Comparison of ENCODE assay signal across 16 cellular contexts in the genomic region with DNA sequence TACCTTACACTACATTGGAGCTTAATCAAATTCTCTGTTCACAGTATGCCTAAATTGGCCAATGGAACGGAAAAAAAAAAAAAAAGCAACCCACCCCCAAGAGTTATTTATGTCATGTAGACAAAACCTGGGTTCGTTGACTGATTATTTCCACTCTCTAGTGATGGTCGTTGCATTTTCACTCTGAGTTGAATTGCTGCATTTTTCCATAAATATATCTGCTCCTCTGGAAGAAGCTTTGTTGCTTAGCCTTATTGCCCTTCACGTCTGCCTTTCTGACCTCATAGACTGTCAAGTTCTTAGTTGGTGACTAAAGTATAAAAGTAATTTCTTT.
A peak's percentile ranks its signal among the peaks of the same experiment; 100 is the strongest.
DNase-seq lines count a peak whose midpoint lies in the region; ATAC-seq, FAIRE-seq and TF ChIP-seq lines count a peak whose summit lies in the region.
"Had no signal": no experiment of that assay in that cellular context is flagged by ENCODE, and none has a peak within 500 bp of the region (broad histone marks: within the 10 kb centered on the region; RNA-seq: fewer than 3 reads in every experiment).

No MANE protein-coding gene starts in this region.

- TF ChIP-seq POLR2A in K562 (conservative IDR thresholded peaks at IDR 0.05) (no peak), suprapubic skin (IDR thresholded peaks at IDR 0.05) (no peak)

- no peak overlapping the region for H2BK120ac ChIP-seq in neuronal stem cell (ENCODE audit: low read depth, low read length)

- peak overlapping the region; percentile 83 to 95 for H3K27ac Mint-ChIP-seq in activated naive CD4-positive, alpha-beta T cell treated with anti-CD3 and anti-CD28 coated beads, Interleukin-2, amount 50 U/mL, for 72 hours

- DNase-seq in activated naive CD4-positive, alpha-beta T cell treated with anti-CD3 and anti-CD28 coated beads, Interleukin-2, amount 50 U/mL, for 72 hours (ENCODE audit: low spot score in 2 of 2): no peak
- DNase-seq in activated naive CD4-positive, alpha-beta T cell treated with anti-CD3 and anti-CD28 coated beads, Interleukin-2, amount 50 U/mL, for 16 hours: no peak
- DNase-seq in OCI-LY7 (ENCODE audit: low spot score) (no peak), K562 (ENCODE audit: extremely low read depth in 1 of 4, low spot score in 3 of 4) (no peak), suprapubic skin (ENCODE audit: low spot score in 2 of 2) (no peak), COR-L47 (lab: John Stamatoyannopoulos, UW) (no peak), neuronal stem cell (ENCODE audit: low spot score) (no peak)
- DNase-seq: caudate nucleus, NCI-H1048, NCI-H2171 treated with DMSO at 0.1 percent for 48 hours, SIG-M5 had no signal

- peak overlapping the region; percentile 49 for H3K4me2 ChIP-seq in OCI-LY7 (ENCODE audit: low read length)
- no peak overlapping the region; the same call in 1 of the 2 replicates for H3K4me2 ChIP-seq in K562 (ENCODE audit: insufficient read depth, low read length)
- no peak overlapping the region for H3K4me2 ChIP-seq in neuronal stem cell (ENCODE audit: insufficient read depth, low read length, poor library complexity, severe bottlenecking)

- H3K36me3 ChIP-seq in OCI-LY7 (ENCODE audit: insufficient read depth, low read length) (no peaks in the 10 kb centered on the region), K562 (ENCODE audit: control insufficient read depth, insufficient read depth, low read length) (no peaks in the 10 kb centered on the region), suprapubic skin (no peaks in the 10 kb centered on the region), neuronal stem cell (replicated peaks in 1 of 2; ENCODE audit: control insufficient read depth in 2 of 2, insufficient read depth in 2 of 2, low read length in 2 of 2) (no peaks in the 10 kb centered on the region)
- H3K36me3 ChIP-seq: tibial nerve had no signal

- no peak overlapping the region for H2BK12ac ChIP-seq in neuronal stem cell (ENCODE audit: low read length)

- no peak overlapping the region for H4K91ac ChIP-seq in neuronal stem cell (ENCODE audit: low read depth, low read length, poor library complexity)

- H3K36me3 Mint-ChIP-seq in activated naive CD4-positive, alpha-beta T cell treated with anti-CD3 and anti-CD28 coated beads, Interleukin-2, amount 50 U/mL, for 72 hours: peaks cover 0 to 13% of the 10 kb centered on the region in 2 donors

- H3K4me1 ChIP-seq in OCI-LY7 (ENCODE audit: insufficient read depth, low read length, poor library complexity, severe bottlenecking) (peaks cover 19% of the 10 kb centered on the region), K562 (replicated peaks in 1 of 2; ENCODE audit: control insufficient read depth in 2 of 2, insufficient read depth in 2 of 2, low read length in 2 of 2) (peaks cover 9 to 33% of the 10 kb centered on the region in 2 experiments; a peak in 4 of 5 replicates), suprapubic skin (peaks cover 4% of the 10 kb centered on the region), neuronal stem cell (ENCODE audit: control insufficient read depth in 2 of 2, insufficient read depth in 1 of 2, low read depth in 1 of 2, low read length in 2 of 2) (peaks cover 0 to 8% of the 10 kb centered on the region in 2 donors)

- TF ChIP-seq RAD21 in K562 (CRISPR knock-in tag; conservative IDR thresholded peaks at IDR 0.05 in 1 of 2, IDR thresholded peaks at IDR 0.05 in 1 of 2): no peak

- POLR2A ChIA-PET in OCI-LY7 (lab: Charles Lee): interaction anchor here (0.6 to 1.1 kb wide), 5 partner anchors 9 to 256 kb away, joined by 3 to 6 read pairs (median 3); no protein-coding TSS in a partner anchor
- POLR2A ChIA-PET in K562 (lab: Yijun Ruan, JAX): interaction anchor here (0.6 kb wide), 2 partner anchors 117 to 221 kb away, joined by 3 read pairs; no protein-coding TSS in a partner anchor

- no peak overlapping the region for H2BK5ac ChIP-seq in neuronal stem cell (ENCODE audit: low read length)

- intact Hi-C loops in OCI-LY7 (cut with micrococcal nuclease; ENCODE audit: unreplicated experiment) (no loop called here), K562 (cut with micrococcal nuclease) (no loop called here)

- H2AFZ ChIP-seq in OCI-LY7 (ENCODE audit: low read length) (peak overlapping the region; percentile 84; the same call in 1 of the 2 replicates), K562 (ENCODE audit: low read depth, low read length) (peak overlapping the region; percentile 64), neuronal stem cell (ENCODE audit: low read length) (no peak overlapping the region)

- H2AK5ac ChIP-seq in neuronal stem cell (ENCODE audit: low read depth, low read length): no peak overlapping the region

- H4K8ac ChIP-seq in neuronal stem cell (ENCODE audit: low read depth, low read length): no peak overlapping the region

- BruUV-seq in OCI-LY7 (replicated peaks; lab: Mats Ljungman, UMichigan) (no TSS peak), K562 (replicated peaks; lab: Mats Ljungman, UMichigan) (no TSS peak)

- FAIRE-seq in K562 (lab: Jason Lieb, UNC): no peak
- FAIRE-seq: frontal cortex, GM12878, islet of Langerhans had no signal

- H3K27ac ChIP-seq in OCI-LY7 (ENCODE audit: low read depth, low read length, poor library complexity, severe bottlenecking) (no peak overlapping the region), K562 (ENCODE audit: extremely low read depth, low read depth, low read length) (peak overlapping the region; percentile 8; the same call in 1 of the 3 replicates), suprapubic skin (peak overlapping the region; percentile 17), neuronal stem cell (replicated peaks; ENCODE audit: low read length) (no peak overlapping the region)
- H3K27ac ChIP-seq: tibial nerve had no signal

- H4K20me1 ChIP-seq in OCI-LY7 (ENCODE audit: insufficient read depth, low read length): no peaks in the 10 kb centered on the region
- no peaks in the 10 kb centered on the region for H4K20me1 ChIP-seq in K562 (replicated peaks; ENCODE audit: control insufficient read depth, insufficient read depth, low read length)

- H3K9ac ChIP-seq in K562 (ENCODE audit: insufficient read depth in 1 of 2, low read depth in 2 of 2, low read length in 2 of 2): no peak overlapping the region; a peak in 1 of 4 replicates
- H3K9ac ChIP-seq in neuronal stem cell (ENCODE audit: low read depth, low read length, poor library complexity): no peak overlapping the region

- peak; percentile 62 to 78 for ATAC-seq in activated naive CD4-positive, alpha-beta T cell treated with anti-CD3 and anti-CD28 coated beads, Interleukin-2, amount 50 U/mL, for 72 hours
- ATAC-seq in K562: no peak
- ATAC-seq in GM18858 (IDR thresholded peaks at IDR 0.05; ENCODE audit: unreplicated experiment): no peak
- ATAC-seq: GM12878 had no signal

- TF ChIP-seq EP300 in K562 (IDR thresholded peaks at IDR 0.05; ENCODE audit: low read length) (no peak), suprapubic skin (IDR thresholded peaks at IDR 0.05) (no peak)

- H3K4ac ChIP-seq in neuronal stem cell (ENCODE audit: low read length): no peak overlapping the region

- H3K23ac ChIP-seq in neuronal stem cell (ENCODE audit: low read depth, low read length, poor library complexity): no peak overlapping the region

- H3K27me3 ChIP-seq in K562 (ENCODE audit: control insufficient read depth in 2 of 2, insufficient read depth in 2 of 2, low read length in 2 of 2): no peaks in the 10 kb centered on the region
- H3K27me3 ChIP-seq in suprapubic skin: no peaks in the 10 kb centered on the region
- H3K27me3 ChIP-seq in neuronal stem cell (ENCODE audit: control insufficient read depth in 3 of 3, insufficient read depth in 3 of 3, low read depth in 1 of 3, low read length in 3 of 3): no peaks in the 10 kb centered on the region
- H3K27me3 ChIP-seq: tibial nerve had no signal

- no peak overlapping the region for H2BK15ac ChIP-seq in neuronal stem cell (ENCODE audit: low read length)

- H3K9me3 ChIP-seq in OCI-LY7 (ENCODE audit: low read length) (no peaks in the 10 kb centered on the region), K562 (replicated peaks; ENCODE audit: control insufficient read depth, insufficient read depth, low read depth, low read length) (no peaks in the 10 kb centered on the region), suprapubic skin (no peaks in the 10 kb centered on the region), neuronal stem cell (replicated peaks in 1 of 2; ENCODE audit: control insufficient read depth in 2 of 2, insufficient read depth in 1 of 2, low read depth in 1 of 2, low read length in 2 of 2) (no peaks in the 10 kb centered on the region)
- H3K9me3 ChIP-seq: tibial nerve had no signal

- WGBS in K562 (ENCODE audit: insufficient coverage, low coverage, missing lambda C conversion rate): 56% methylated on average over 4 of the region's 4 CpGs
- WGBS in suprapubic skin: 81% methylated on average over 4 of the region's 4 CpGs
- WGBS in neuronal stem cell (ENCODE audit: extremely low coverage in 2 of 2, insufficient read length in 2 of 2, insufficient replicate concordance in 1 of 2), 2 donors: no CpG with 5 or more reads among the region's 4 CpGs

- H3K9me3 Mint-ChIP-seq in activated naive CD4-positive, alpha-beta T cell treated with anti-CD3 and anti-CD28 coated beads, Interleukin-2, amount 50 U/mL, for 72 hours: peaks cover 0 to 6% of the 10 kb centered on the region in 2 donors

- H3K9me1 ChIP-seq in K562 (ENCODE audit: control insufficient read depth, insufficient read depth, low read length): no peaks in the 10 kb centered on the region

- H3K9me2 ChIP-seq in OCI-LY7 (ENCODE audit: insufficient read depth, low read length): no peaks in the 10 kb centered on the region

- H3K79me2 ChIP-seq in OCI-LY7 (ENCODE audit: insufficient read depth, low read depth, low read length) (no peaks in the 10 kb centered on the region), K562 (ENCODE audit: control insufficient read depth, insufficient read depth, low read length) (no peaks in the 10 kb centered on the region)

- H3K4me3 ChIP-seq in OCI-LY7 (ENCODE audit: low read depth, low read length, poor library complexity, severe bottlenecking) (peak overlapping the region; percentile 13), K562 (no peak overlapping the region), suprapubic skin (no peak overlapping the region), neuronal stem cell (ENCODE audit: low read length in 2 of 2) (no peak overlapping the region)
- H3K4me3 ChIP-seq: GM12878, tibial nerve had no signal

- CTCF ChIA-PET in OCI-LY7 (lab: Charles Lee; ENCODE audit: unreplicated experiment): no interaction called here
- CTCF ChIA-PET in K562 (lab: Yijun Ruan, JAX; ENCODE audit: low intra/inter-chr PET ratio): no interaction called here

- H3K79me1 ChIP-seq in neuronal stem cell (ENCODE audit: low read depth, low read length): no peaks in the 10 kb centered on the region

- TF ChIP-seq CTCF in OCI-LY7 (conservative IDR thresholded peaks at IDR 0.05; ENCODE audit: low read length): no peak
- TF ChIP-seq CTCF in K562 (IDR thresholded peaks at IDR 0.05 in 2 of 3, conservative IDR thresholded peaks at IDR 0.05 in 1 of 3; ENCODE audit: insufficient read depth in 2 of 3, low read depth in 1 of 3, low read length in 3 of 3): no peak
- no peak for TF ChIP-seq CTCF in suprapubic skin (IDR thresholded peaks at IDR 0.05)

- no peak overlapping the region for H3K14ac ChIP-seq in neuronal stem cell (ENCODE audit: low read length)

- in situ Hi-C loops in K562 (cut with MboI): no loop called here

- no peak overlapping the region for H3K18ac ChIP-seq in neuronal stem cell (ENCODE audit: low read length)

TF ChIP-seq in K562, 482 proteins besides CTCF, POLR2A, EP300 and RAD21 (continues in another document):
- peak; percentile 26; the same call in 1 of the 2 replicates for TF ChIP-seq ZNF316 (IDR thresholded peaks at IDR 0.05)
- TF ChIP-seq NONO (IDR thresholded peaks at IDR 0.05; ENCODE audit: low read depth in 2 of 2, low read length in 1 of 2): no peak

Comparison
In these comparisons a context has a peak if more than half of its experiments do, and no peak if none do; other contexts are left out.
1. ATAC-seq: peak in activated naive CD4-positive, alpha-beta T cell treated with anti-CD3 and anti-CD28 coated beads, Interleukin-2, amount 50 U/mL, for 72 hours (2 of 2); none in K562 (single experiment) and GM18858 (single experiment).
2. H3K27ac ChIP-seq: peak in K562 (single experiment) and suprapubic skin (single experiment); none in OCI-LY7 (single experiment) and neuronal stem cell (single experiment).